Comparison of ENCODE assay signal across 8 cellular contexts in genomic region chr5:95863383-95863757, GRCh38. TPM values are rescaled to one million over a fixed set of nuclear protein-coding genes. Genes with fewer than 3 reads are reported as not detected.
DNase-seq lines count a peak whose midpoint lies in the region; ATAC-seq, FAIRE-seq and TF ChIP-seq lines count a peak whose summit lies in the region.

No MANE protein-coding gene starts in this region.

- H3K4me2 ChIP-seq in A549 = no peak overlapping the region
- peak overlapping the region in 1 of 2 experiments; percentile 8; a peak in 1 of 4 replicates for H3K4me2 ChIP-seq in H1 (ENCODE audit: insufficient read depth in 1 of 2, low read depth in 2 of 2, low read length in 2 of 2)

- no peak overlapping the region for H2BK5ac ChIP-seq in H1 (ENCODE audit: low read depth, low read length)

- TF ChIP-seq EP300 in A549 (IDR thresholded peaks at IDR 0.05) = no peak
- no peak for TF ChIP-seq EP300 in H1 (IDR thresholded peaks at IDR 0.05; ENCODE audit: borderline replicate concordance in 1 of 2, low read depth in 2 of 2, low read length in 2 of 2)

- H3K23ac ChIP-seq in H1 (ENCODE audit: insufficient read length) = no peak overlapping the region

- H3K4ac ChIP-seq in H1 (replicated peaks; ENCODE audit: insufficient read length, low read depth, low read length) = no peak overlapping the region

- no peaks in the 10 kb centered on the region for H4K20me1 ChIP-seq in H1 (replicated peaks in 1 of 2; ENCODE audit: control insufficient read depth in 1 of 2, insufficient read depth in 2 of 2, low read length in 2 of 2)

- TF ChIP-seq POLR2A in A549 (IDR thresholded peaks at IDR 0.05; ENCODE audit: low read length) (no peak), NB4 (IDR thresholded peaks at IDR 0.05; ENCODE audit: extremely low read depth, insufficient read length) (no peak), H1 (IDR thresholded peaks at IDR 0.05; ENCODE audit: control extremely low read depth in 1 of 2, low read depth in 2 of 2, low read length in 2 of 2) (no peak)

- CTCF ChIA-PET in A549 (lab: Yijun Ruan, JAX) = no interaction called here
- CTCF ChIA-PET in H1 (lab: Charles Lee; ENCODE audit: partially characterized antibody) = interaction anchor here (1.3 to 2.3 kb wide), 3 partner anchors 29 to 472 kb away, joined by 3 to 10 read pairs (median 3); no protein-coding TSS in a partner anchor

- H3K56ac ChIP-seq in H1 (replicated peaks; ENCODE audit: insufficient read length, low read depth, low read length) = no peak overlapping the region

- TF ChIP-seq RAD21 in A549 (conservative IDR thresholded peaks at IDR 0.05 in 1 of 2, IDR thresholded peaks at IDR 0.05 in 1 of 2) (no peak), H1 (IDR thresholded peaks at IDR 0.05 in 1 of 2, conservative IDR thresholded peaks at IDR 0.05 in 1 of 2; ENCODE audit: low read depth in 2 of 2, low read length in 2 of 2) (no peak)

- no peak overlapping the region; the same call in 1 of the 2 replicates for H3K18ac ChIP-seq in H1 (ENCODE audit: extremely low read depth, low read length)

- ATAC-seq in A549 = no peak
- ATAC-seq in HG03520 (IDR thresholded peaks at IDR 0.05; ENCODE audit: unreplicated experiment) = no peak
- no peak for ATAC-seq in GM21825 (IDR thresholded peaks at IDR 0.05; ENCODE audit: unreplicated experiment)

- no peak overlapping the region for H4K5ac ChIP-seq in H1 (ENCODE audit: insufficient read length, low read depth, low read length)

- no peak overlapping the region for H4K91ac ChIP-seq in H1 (replicated peaks; ENCODE audit: insufficient read length, low read length)

- WGBS in A549 (ENCODE audit: missing lambda C conversion rate) = 71% methylated on average over 4 of the region's 4 CpGs
- 67% methylated on average over 4 of the region's 4 CpGs; no CpG with 5 or more reads in 1 of the 2 experiments for WGBS in H1 (ENCODE audit: extremely low coverage in 1 of 2, insufficient coverage in 1 of 2, insufficient read length in 1 of 2, insufficient replicate concordance in 2 of 2, low coverage in 1 of 2, low lambda C conversion rate in 2 of 2, missing lambda C conversion rate in 1 of 2), 2 experiments

- H3K14ac ChIP-seq in H1 (ENCODE audit: insufficient read length) = no peak overlapping the region

- no peak overlapping the region for H2BK120ac ChIP-seq in H1 (replicated peaks; ENCODE audit: low read depth, low read length)

- H2AK5ac ChIP-seq in H1 (ENCODE audit: low read depth, low read length) = no peak overlapping the region

- H3K79me1 ChIP-seq in H1 (ENCODE audit: low read depth, low read length) = no peaks in the 10 kb centered on the region

- H2BK15ac ChIP-seq in H1 (ENCODE audit: low read length) = no peak overlapping the region

- H2AFZ ChIP-seq in H1 (ENCODE audit: low read length) = no peak overlapping the region

- H3K9me3 ChIP-seq in A549 (no peaks in the 10 kb centered on the region), H1 (ENCODE audit: insufficient read depth in 2 of 2, low read depth in 1 of 2, low read length in 1 of 2) (no peaks in the 10 kb centered on the region), muscle layer of duodenum (ENCODE audit: control insufficient read depth in 1 of 2, low read length in 2 of 2) (no peaks in the 10 kb centered on the region)

- 0 out of 2 replicates have a peak overlapping the region, but pooled peaks have one; percentile 42 for H2BK12ac ChIP-seq in H1 (ENCODE audit: low read depth, low read length)

- no peaks in the 10 kb centered on the region for H3K23me2 ChIP-seq in H1 (ENCODE audit: low read depth, low read length)

- H3K36me3 ChIP-seq in H1 (ENCODE audit: control insufficient read depth in 2 of 4, insufficient read depth in 4 of 4, low read length in 3 of 4) (no peaks in the 10 kb centered on the region), muscle layer of duodenum (ENCODE audit: control insufficient read depth in 1 of 2, insufficient read depth in 2 of 2, low read length in 2 of 2) (peaks cover 0 to 15% of the 10 kb centered on the region in 2 donors)

- peak overlapping the region; percentile 74 to 82; a peak in 5 of 6 replicates for H3K27ac ChIP-seq in A549
- H3K27ac ChIP-seq in H1 (ENCODE audit: low read depth, low read length) = no peak overlapping the region
- peak overlapping the region; percentile 57 for H3K27ac ChIP-seq in muscle layer of duodenum (ENCODE audit: low read length)

- H2BK20ac ChIP-seq in H1 (ENCODE audit: low read length) = no peak overlapping the region

- DNase-seq in A549 (ENCODE audit: low read depth in 1 of 2, low spot score in 1 of 2) (no peak), NB4 (ENCODE audit: low read depth) (peak; percentile 86), H1 (ENCODE audit: low read depth in 1 of 2, low spot score in 2 of 2) (no peak), kidney tubule cell (ENCODE audit: low spot score) (no peak), NCI-H446 (lab: John Stamatoyannopoulos, UW) (no peak)

- TF ChIP-seq CTCF in A549 (IDR thresholded peaks at IDR 0.05) = no peak
- no peak for TF ChIP-seq CTCF in NB4 (IDR thresholded peaks at IDR 0.05; ENCODE audit: low read depth, low read length)
- TF ChIP-seq CTCF in H1 (IDR thresholded peaks at IDR 0.05; ENCODE audit: control extremely low read depth in 1 of 3, insufficient read depth in 1 of 3, low read depth in 1 of 3, low read length in 3 of 3) = no peak

- no peak overlapping the region for H3K4me3 ChIP-seq in A549
- H3K4me3 ChIP-seq in NB4 (ENCODE audit: low read depth, low read length) = no peak overlapping the region
- H3K4me3 ChIP-seq in H1 (ENCODE audit: extremely low read depth in 1 of 4, insufficient read depth in 2 of 4, low read depth in 3 of 4, low read length in 4 of 4) = no peak overlapping the region
- no peak overlapping the region for H3K4me3 ChIP-seq in muscle layer of duodenum (ENCODE audit: low read depth in 1 of 2, low read length in 2 of 2)

- POLR2A ChIA-PET in A549 (lab: Yijun Ruan, JAX) (no interaction called here), H1 (lab: Charles Lee; ENCODE audit: partially characterized antibody) (no interaction called here)

- H3K79me2 ChIP-seq in H1 (ENCODE audit: control insufficient read depth in 1 of 2, insufficient read depth in 2 of 2, low read length in 2 of 2) = no peaks in the 10 kb centered on the region

- H3K4me1 ChIP-seq in A549 = peaks cover 56% of the 10 kb centered on the region
- H3K4me1 ChIP-seq in H1 (replicated peaks in 1 of 4; ENCODE audit: control insufficient read depth in 3 of 4, insufficient read depth in 4 of 4, low read length in 3 of 4) = no peaks in the 10 kb centered on the region; a peak in 2 of 7 replicates
- H3K4me1 ChIP-seq in muscle layer of duodenum (ENCODE audit: control insufficient read depth in 1 of 2, insufficient read depth in 2 of 2, low read length in 2 of 2) = peaks cover 0 to 11% of the 10 kb centered on the region in 2 donors

- no peak overlapping the region for H3K9ac ChIP-seq in H1 (replicated peaks in 1 of 4; ENCODE audit: extremely low read depth in 1 of 4, low read depth in 3 of 4, low read length in 3 of 4)

- FAIRE-seq in A549 (lab: Jason Lieb, UNC) (no peak), H1 (lab: Jason Lieb, UNC) (no peak)

- H4K8ac ChIP-seq in H1 (ENCODE audit: extremely low read depth, insufficient read depth, low read length) = no peak overlapping the region

- H3K27me3 ChIP-seq in H1 (replicated peaks in 1 of 4; ENCODE audit: control insufficient read depth in 3 of 4, extremely low read depth in 1 of 4, insufficient read depth in 3 of 4, low read length in 3 of 4) (no peaks in the 10 kb centered on the region; a peak in 1 of 7 replicates), muscle layer of duodenum (ENCODE audit: low read depth, low read length) (no peaks in the 10 kb centered on the region)

TF ChIP-seq in A549, 52 proteins besides CTCF, POLR2A, EP300 and RAD21:
- no peak for TF ChIP-seq RFX5 (IDR thresholded peaks at IDR 0.05)

TF ChIP-seq in H1, 55 proteins besides CTCF, POLR2A, EP300 and RAD21:
- TF ChIP-seq GABPA (IDR thresholded peaks at IDR 0.05; ENCODE audit: borderline replicate concordance, insufficient read depth, low read length) = no peak
- no peak for TF ChIP-seq SP2 (IDR thresholded peaks at IDR 0.05; ENCODE audit: low read length)
- no peak for TF ChIP-seq HDAC2 (IDR thresholded peaks at IDR 0.05; ENCODE audit: borderline replicate concordance in 1 of 2, low read depth in 2 of 2, low read length in 2 of 2)
- TF ChIP-seq TAF1 (IDR thresholded peaks at IDR 0.05; ENCODE audit: low read depth, low read length) = no peak
- TF ChIP-seq RNF2 (IDR thresholded peaks at IDR 0.05; ENCODE audit: borderline replicate concordance, low read depth, low read length, missing control alignments, poor library complexity, severe bottlenecking) = no peak
- no peak for TF ChIP-seq YY1 (IDR thresholded peaks at IDR 0.05; ENCODE audit: low read depth, low read length)
- TF ChIP-seq TCF12 (IDR thresholded peaks at IDR 0.05; ENCODE audit: low read depth, low read length) = no peak
- TF ChIP-seq RBBP5 (IDR thresholded peaks at IDR 0.05; ENCODE audit: borderline replicate concordance, low read depth, low read length) = no peak
- no peak for TF ChIP-seq SP1 (IDR thresholded peaks at IDR 0.05; ENCODE audit: low read depth, low read length)
- no peak for TF ChIP-seq KDM4A (IDR thresholded peaks at IDR 0.05; ENCODE audit: low read depth, low read length, severe bottlenecking)
- TF ChIP-seq SRF (IDR thresholded peaks at IDR 0.05; ENCODE audit: low read depth, low read length) = no peak
- no peak for TF ChIP-seq CBX8 (IDR thresholded peaks at IDR 0.05; ENCODE audit: borderline replicate concordance, low read depth, low read length)
- TF ChIP-seq SIRT6 (IDR thresholded peaks at IDR 0.05; ENCODE audit: low read length) = no peak
- no peak for TF ChIP-seq POLR2AphosphoS5 (IDR thresholded peaks at IDR 0.05; ENCODE audit: low read depth, low read length)

RNA-seq across cellular contexts. Expression of gene GLRX, which starts 40.8 kb away (rescaled TPM):
- polyA plus RNA-seq in A549 (2011; rRNA removed) (329 and 381 TPM in 2 replicates), A549 (2017; fragmentation: RNase III; extraction: RNeasy Plus Mini Kit Qiagen cat#74134 plus additional on column Dnase treatment) (96.4 to 113 TPM (median 106 TPM) in 3 replicates), H1 (2011; rRNA removed) (13.2 and 31.2 TPM in 2 replicates)
- 165 and 222 TPM in 2 replicates for polyA plus RNA-seq in A549 (2012; cell fraction: cytosol; rRNA removed)
- 49.6 and 81.8 TPM in 2 replicates for polyA plus RNA-seq in A549 (2012; cell fraction: nucleus; rRNA removed)
- polyA minus RNA-seq in A549 (2011; rRNA and poly(A)+ RNA removed) = 97.8 and 196 TPM in 2 replicates
- total RNA-seq in H1 (2021; fragmentation: NEBNext Ultra II Directional; extraction: Animal tissue kit (Norgen Biotek cat#: 25700)) = 21.6 and 22.9 TPM in 2 replicates
- 49.0 TPM for polyA plus RNA-seq in H1 (2011; cell fraction: cytosol; rRNA removed)
- polyA plus RNA-seq in H1 (2011; cell fraction: nucleus; rRNA removed) = 23.8 TPM
- polyA plus RNA-seq in H1 (2012, experiment 1 of 2) = 47.6 to 52.5 TPM (median 49.8 TPM) in 4 replicates
- polyA plus RNA-seq in H1 (2012, experiment 2 of 2) = 6.8 TPM
- 21.4 TPM for polyA plus RNA-seq in H1 (2013, experiment 1 of 2)
- 21.3 TPM for polyA plus RNA-seq in H1 (2013, experiment 2 of 2)
- polyA minus RNA-seq in H1 (2011; rRNA and poly(A)+ RNA removed) = 23.9 and 28.2 TPM in 2 replicates
- polyA minus RNA-seq in H1 (2011; cell fraction: cytosol; rRNA and poly(A)+ RNA removed) = 8.4 TPM
- polyA minus RNA-seq in H1 (2011; cell fraction: nucleus; rRNA and poly(A)+ RNA removed) = 34.3 TPM
